21 cellular contexts compared by ENCODE assay signal in genomic region chr10:132094581-132095234, GRCh38. TPM values are rescaled to one million over a fixed set of nuclear protein-coding genes. Genes with fewer than 3 reads are reported as not detected.
A peak's percentile ranks its signal among the peaks of the same experiment; 100 is the strongest.
DNase-seq lines count a peak whose midpoint lies in the region; ATAC-seq, FAIRE-seq and TF ChIP-seq lines count a peak whose summit lies in the region.
"Had no signal": no experiment of that assay in that cellular context is flagged by ENCODE, and none has a peak within 500 bp of the region (broad histone marks: within the 10 kb centered on the region; RNA-seq: fewer than 3 reads in every experiment).

No MANE protein-coding gene starts in this region.

- H3K9me3 Mint-ChIP-seq in activated CD4-positive, alpha-beta T cell treated with anti-CD3 and anti-CD28 coated beads, Interleukin-2, amount 10 ng/mL, durations not matched to agents 24 days and 14 days = no peaks in the 10 kb centered on the region
- no peaks in the 10 kb centered on the region for H3K9me3 Mint-ChIP-seq in activated CD4-positive, alpha-beta T cell treated with anti-CD3 and anti-CD28 coated beads, Interleukin-2, amount 10 ng/mL, durations not matched to agents 7 days and 5 days
- peaks cover 4% of the 10 kb centered on the region for H3K9me3 Mint-ChIP-seq in progenitor cell of endocrine pancreas (ENCODE audit: low read depth)

- peaks cover 19% of the 10 kb centered on the region for H3K27me3 Mint-ChIP-seq in activated CD4-positive, alpha-beta T cell treated with anti-CD3 and anti-CD28 coated beads, Interleukin-2, amount 10 ng/mL, durations not matched to agents 24 days and 14 days
- peaks cover 26% of the 10 kb centered on the region for H3K27me3 Mint-ChIP-seq in activated CD4-positive, alpha-beta T cell treated with anti-CD3 and anti-CD28 coated beads, Interleukin-2, amount 10 ng/mL, durations not matched to agents 7 days and 5 days
- H3K27me3 Mint-ChIP-seq in progenitor cell of endocrine pancreas = peaks cover 21% of the 10 kb centered on the region

- H3K27me3 ChIP-seq in bronchial epithelial cell (ENCODE audit: control insufficient read depth, insufficient read depth, low read length) = no peaks in the 10 kb centered on the region
- H3K27me3 ChIP-seq: dorsolateral prefrontal cortex, heart left ventricle, vagina had no signal

- CTCF ChIA-PET in activated CD4-positive, alpha-beta T cell treated with anti-CD3 and anti-CD28 coated beads, Interleukin-2, amount 10 ng/mL, durations not matched to agents 7 days and 5 days (lab: Charles Lee) = interaction anchor here (0.6 to 1.6 kb wide), 2 partner anchors 13 to 209 kb away, joined by 4 read pairs; no protein-coding TSS in a partner anchor

- H3K4me1 Mint-ChIP-seq in activated CD4-positive, alpha-beta T cell treated with anti-CD3 and anti-CD28 coated beads, Interleukin-2, amount 10 ng/mL, durations not matched to agents 24 days and 14 days = peaks cover 17% of the 10 kb centered on the region
- H3K4me1 Mint-ChIP-seq in activated CD4-positive, alpha-beta T cell treated with anti-CD3 and anti-CD28 coated beads, Interleukin-2, amount 10 ng/mL, durations not matched to agents 7 days and 5 days = peaks cover 9% of the 10 kb centered on the region
- no peaks in the 10 kb centered on the region for H3K4me1 Mint-ChIP-seq in progenitor cell of endocrine pancreas (ENCODE audit: low read depth)
- H3K4me1 Mint-ChIP-seq: mesothelial cell of epicardium, neural crest cell had no signal

- peak overlapping the region; percentile 6 for H3K27ac Mint-ChIP-seq in activated CD4-positive, alpha-beta T cell treated with anti-CD3 and anti-CD28 coated beads, Interleukin-2, amount 10 ng/mL, durations not matched to agents 24 days and 14 days
- H3K27ac Mint-ChIP-seq in activated CD4-positive, alpha-beta T cell treated with anti-CD3 and anti-CD28 coated beads, Interleukin-2, amount 10 ng/mL, durations not matched to agents 7 days and 5 days = no peak overlapping the region
- H3K27ac Mint-ChIP-seq in progenitor cell of endocrine pancreas = no peak overlapping the region
- H3K27ac Mint-ChIP-seq: CD4-positive, alpha-beta memory T cell; mesothelial cell of epicardium had no signal

- no peaks in the 10 kb centered on the region for H3K36me3 ChIP-seq in bronchial epithelial cell (ENCODE audit: control insufficient read depth, insufficient read depth, low read length)
- H3K36me3 ChIP-seq: heart left ventricle, vagina had no signal

- TF ChIP-seq CTCF in bronchial epithelial cell (IDR thresholded peaks at IDR 0.05; ENCODE audit: insufficient read depth, low read length, severe bottlenecking) = no peak
- TF ChIP-seq CTCF in progenitor cell of endocrine pancreas (IDR thresholded peaks at IDR 0.05; ENCODE audit: unreplicated experiment) = no peak

- no peak for ATAC-seq in SK-N-SH treated with all-trans-retinoic acid at 6 μM for 48 hours
- ATAC-seq: heart left ventricle, right cardiac atrium had no signal

- peak; percentile 53 for DNase-seq in activated CD4-positive, alpha-beta T cell treated with anti-CD3 and anti-CD28 coated beads, Interleukin-2, amount 10 ng/mL, durations not matched to agents 24 days and 14 days
- no peak for DNase-seq in activated CD4-positive, alpha-beta T cell treated with anti-CD3 and anti-CD28 coated beads, Interleukin-2, amount 10 ng/mL, durations not matched to agents 7 days and 5 days
- peak; percentile 44 for DNase-seq in HT-29 (ENCODE audit: low spot score)
- DNase-seq in bronchial epithelial cell (ENCODE audit: low read depth) = peak; percentile 8
- peak; percentile 73 for DNase-seq in posterior vena cava (ENCODE audit: low spot score)
- DNase-seq in C1 segment of cervical spinal cord (lab: John Stamatoyannopoulos, UW) = no peak
- no peak for DNase-seq in progenitor cell of endocrine pancreas (ENCODE audit: low spot score, unreplicated experiment)
- DNase-seq: activated CD4-positive, alpha-beta T cell treated with anti-CD3 and anti-CD28 coated beads, Interleukin-2, amount 50 U/mL, for 4 hours; CD4-positive, alpha-beta memory T cell; heart left ventricle; NCI-H2029 treated with DMSO at 0.1 percent for 48 hours; NCI-H526; right cardiac atrium; SW 1271 had no signal

- H3K4me3 ChIP-seq in bronchial epithelial cell (ENCODE audit: low read depth, low read length) = no peak overlapping the region
- H3K4me3 ChIP-seq: dorsolateral prefrontal cortex, heart left ventricle, vagina had no signal

- no peak overlapping the region for H3K4me3 Mint-ChIP-seq in activated CD4-positive, alpha-beta T cell treated with anti-CD3 and anti-CD28 coated beads, Interleukin-2, amount 10 ng/mL, durations not matched to agents 24 days and 14 days
- no peak overlapping the region for H3K4me3 Mint-ChIP-seq in activated CD4-positive, alpha-beta T cell treated with anti-CD3 and anti-CD28 coated beads, Interleukin-2, amount 10 ng/mL, durations not matched to agents 7 days and 5 days
- no peak overlapping the region for H3K4me3 Mint-ChIP-seq in progenitor cell of endocrine pancreas (ENCODE audit: low read depth)
- H3K4me3 Mint-ChIP-seq: CD4-positive, alpha-beta memory T cell; mesothelial cell of epicardium; neural crest cell had no signal

- intact Hi-C loops in activated CD4-positive, alpha-beta T cell treated with anti-CD3 and anti-CD28 coated beads, Interleukin-2, amount 10 ng/mL, durations not matched to agents 24 days and 14 days (cut with micrococcal nuclease) = no loop called here
- intact Hi-C loops in posterior vena cava (cut with DNase I) = no loop called here

- no peak for FAIRE-seq in bronchial epithelial cell (lab: Jason Lieb, UNC)

- H3K36me3 Mint-ChIP-seq in activated CD4-positive, alpha-beta T cell treated with anti-CD3 and anti-CD28 coated beads, Interleukin-2, amount 10 ng/mL, durations not matched to agents 24 days and 14 days (ENCODE audit: low read depth) = no peaks in the 10 kb centered on the region
- H3K36me3 Mint-ChIP-seq in activated CD4-positive, alpha-beta T cell treated with anti-CD3 and anti-CD28 coated beads, Interleukin-2, amount 10 ng/mL, durations not matched to agents 7 days and 5 days (ENCODE audit: low read depth) = no peaks in the 10 kb centered on the region
- H3K36me3 Mint-ChIP-seq in progenitor cell of endocrine pancreas (ENCODE audit: insufficient read depth) = no peaks in the 10 kb centered on the region
- H3K36me3 Mint-ChIP-seq: CD4-positive, alpha-beta memory T cell; mesothelial cell of epicardium had no signal

- POLR2A ChIA-PET in activated CD4-positive, alpha-beta T cell treated with anti-CD3 and anti-CD28 coated beads, Interleukin-2, amount 10 ng/mL, durations not matched to agents 7 days and 5 days (lab: Charles Lee) = no interaction called here

TF ChIP-seq in SK-N-SH treated with all-trans-retinoic acid at 6 μM for 48 hours, 23 proteins besides CTCF, POLR2A, EP300 and RAD21 (continues in another document):
- TF ChIP-seq ZFP3 (CRISPR knock-in tag; IDR thresholded peaks at IDR 0.05) (no peak), ISL1 (CRISPR knock-in tag; IDR thresholded peaks at IDR 0.05) (no peak), ZNF8 (CRISPR knock-in tag; IDR thresholded peaks at IDR 0.05) (no peak), PPARA (CRISPR knock-in tag; IDR thresholded peaks at IDR 0.05; ENCODE audit: borderline replicate concordance) (no peak)
- TF ChIP-seq, protein P1, sequence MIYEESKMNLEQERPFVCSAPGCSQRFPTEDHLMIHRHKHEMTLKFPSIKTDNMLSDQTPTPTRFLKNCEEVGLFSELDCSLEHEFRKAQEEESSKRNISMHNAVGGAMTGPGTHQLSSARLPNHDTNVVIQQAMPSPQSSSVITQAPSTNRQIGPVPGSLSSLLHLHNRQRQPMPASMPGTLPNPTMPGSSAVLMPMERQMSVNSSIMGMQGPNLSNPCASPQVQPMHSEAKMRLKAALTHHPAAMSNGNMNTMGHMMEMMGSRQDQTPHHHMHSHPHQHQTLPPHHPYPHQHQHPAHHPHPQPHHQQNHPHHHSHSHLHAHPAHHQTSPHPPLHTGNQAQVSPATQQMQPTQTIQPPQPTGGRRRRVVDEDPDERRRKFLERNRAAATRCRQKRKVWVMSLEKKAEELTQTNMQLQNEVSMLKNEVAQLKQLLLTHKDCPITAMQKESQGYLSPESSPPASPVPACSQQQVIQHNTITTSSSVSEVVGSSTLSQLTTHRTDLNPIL (CRISPR knock-in tag; IDR thresholded peaks at IDR 0.05; ENCODE audit: low read depth) = no peak
- TF ChIP-seq, protein P2, sequence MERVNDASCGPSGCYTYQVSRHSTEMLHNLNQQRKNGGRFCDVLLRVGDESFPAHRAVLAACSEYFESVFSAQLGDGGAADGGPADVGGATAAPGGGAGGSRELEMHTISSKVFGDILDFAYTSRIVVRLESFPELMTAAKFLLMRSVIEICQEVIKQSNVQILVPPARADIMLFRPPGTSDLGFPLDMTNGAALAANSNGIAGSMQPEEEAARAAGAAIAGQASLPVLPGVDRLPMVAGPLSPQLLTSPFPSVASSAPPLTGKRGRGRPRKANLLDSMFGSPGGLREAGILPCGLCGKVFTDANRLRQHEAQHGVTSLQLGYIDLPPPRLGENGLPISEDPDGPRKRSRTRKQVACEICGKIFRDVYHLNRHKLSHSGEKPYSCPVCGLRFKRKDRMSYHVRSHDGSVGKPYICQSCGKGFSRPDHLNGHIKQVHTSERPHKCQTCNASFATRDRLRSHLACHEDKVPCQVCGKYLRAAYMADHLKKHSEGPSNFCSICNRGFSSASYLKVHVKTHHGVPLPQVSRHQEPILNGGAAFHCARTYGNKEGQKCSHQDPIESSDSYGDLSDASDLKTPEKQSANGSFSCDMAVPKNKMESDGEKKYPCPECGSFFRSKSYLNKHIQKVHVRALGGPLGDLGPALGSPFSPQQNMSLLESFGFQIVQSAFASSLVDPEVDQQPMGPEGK (CRISPR knock-in tag; IDR thresholded peaks at IDR 0.05; ENCODE audit: borderline replicate concordance) = no peak

RNA-seq across cellular contexts. Expression of gene JAKMIP3, which starts 29.0 kb away (rescaled TPM):
- 1.2 and 1.3 TPM in 2 replicates for total RNA-seq in activated CD4-positive, alpha-beta T cell treated with anti-CD3 and anti-CD28 coated beads, Interleukin-2, amount 10 ng/mL, durations not matched to agents 24 days and 14 days
- total RNA-seq in activated CD4-positive, alpha-beta T cell treated with anti-CD3 and anti-CD28 coated beads, Interleukin-2, amount 10 ng/mL, durations not matched to agents 7 days and 5 days = under 1 TPM; 0.07 to 0.12 TPM
- 0.08 TPM in 1 of 2 replicates, not detected in the other for total RNA-seq in HT-29 (2014; rRNA removed; shearing (Covaris generic))
- total RNA-seq in bronchial epithelial cell (under 0.01 TPM in 1 of 2 replicates, not detected in the other), posterior vena cava (under 1 TPM; 0.60 to 0.62 TPM), progenitor cell of endocrine pancreas (0.17 and 0.27 TPM in 2 replicates)
- total RNA-seq: kidney epithelial cell, RPMI7951 had no signal

Comparison
In these comparisons a context has a peak if more than half of its experiments do, and no peak if none do; other contexts are left out.
1. DNase-seq: peak in activated CD4-positive, alpha-beta T cell treated with anti-CD3 and anti-CD28 coated beads, Interleukin-2, amount 10 ng/mL, durations not matched to agents 24 days and 14 days (single experiment), HT-29 (single experiment), bronchial epithelial cell (single experiment) and posterior vena cava (single experiment); none in activated CD4-positive, alpha-beta T cell treated with anti-CD3 and anti-CD28 coated beads, Interleukin-2, amount 10 ng/mL, durations not matched to agents 7 days and 5 days (single experiment), C1 segment of cervical spinal cord (0 of 14) and progenitor cell of endocrine pancreas (single experiment).